19 cellular contexts compared by ENCODE assay signal in genomic region chr13:111247552-111247951, GRCh38.
A peak's percentile ranks its signal among the peaks of the same experiment; 100 is the strongest.
DNase-seq lines count a peak whose midpoint lies in the region; ATAC-seq and TF ChIP-seq lines count a peak whose summit lies in the region.
"Had no signal": no experiment of that assay in that cellular context is flagged by ENCODE, and none has a peak within 500 bp of the region (broad histone marks: within the 10 kb centered on the region; RNA-seq: fewer than 3 reads in every experiment).

No MANE protein-coding gene starts in this region.

- TF ChIP-seq CTCF in mammary epithelial cell (conservative IDR thresholded peaks at IDR 0.05 in 1 of 2, IDR thresholded peaks at IDR 0.05 in 1 of 2; ENCODE audit: extremely low read depth in 1 of 2, insufficient read depth in 1 of 2, low read depth in 1 of 2, low read length in 2 of 2): no peak
- TF ChIP-seq CTCF in fibroblast of pulmonary artery (IDR thresholded peaks at IDR 0.05; ENCODE audit: low read length, missing control alignments): no peak
- no peak for TF ChIP-seq CTCF in mesothelial cell of epicardium (IDR thresholded peaks at IDR 0.05; ENCODE audit: unreplicated experiment)
- no peak for TF ChIP-seq CTCF in upper lobe of right lung (IDR thresholded peaks at IDR 0.05)
- TF ChIP-seq CTCF in omental fat pad (IDR thresholded peaks at IDR 0.05): no peak
- no peak for TF ChIP-seq CTCF in OCI-LY7 (conservative IDR thresholded peaks at IDR 0.05; ENCODE audit: low read length)

- peaks cover 20% of the 10 kb centered on the region for H3K79me2 ChIP-seq in mammary epithelial cell (ENCODE audit: insufficient read depth, low read length)
- no peaks in the 10 kb centered on the region for H3K79me2 ChIP-seq in OCI-LY7 (ENCODE audit: insufficient read depth, low read depth, low read length)

- H3K9me3 ChIP-seq in mammary epithelial cell (replicated peaks; ENCODE audit: insufficient read depth, low read length) (no peaks in the 10 kb centered on the region), upper lobe of right lung (no peaks in the 10 kb centered on the region), OCI-LY7 (ENCODE audit: low read length) (no peaks in the 10 kb centered on the region)

- H3K9ac ChIP-seq in mammary epithelial cell (ENCODE audit: insufficient read depth, low read length): no peak overlapping the region
- H3K9ac ChIP-seq: GM23248 had no signal

- dilution Hi-C loops in mammary epithelial cell (cut with HindIII; ENCODE audit: low sequenced_read_pairs): no loop called here

- no peak overlapping the region for H3K27ac ChIP-seq in mammary epithelial cell (ENCODE audit: insufficient read depth, low read depth, low read length)
- no peak overlapping the region for H3K27ac ChIP-seq in upper lobe of right lung
- H3K27ac ChIP-seq in OCI-LY7 (ENCODE audit: low read depth, low read length, poor library complexity, severe bottlenecking): no peak overlapping the region
- H3K27ac ChIP-seq: GM23248 had no signal

- H2AFZ ChIP-seq in mammary epithelial cell (ENCODE audit: low read depth, low read length) (no peak overlapping the region), OCI-LY7 (ENCODE audit: low read length) (no peak overlapping the region)
- H2AFZ ChIP-seq: GM23248 had no signal

- H3K36me3 ChIP-seq in mammary epithelial cell (ENCODE audit: insufficient read depth, low read length): peaks cover 11% of the 10 kb centered on the region
- H3K36me3 ChIP-seq in upper lobe of right lung: peaks cover 62% of the 10 kb centered on the region
- H3K36me3 ChIP-seq in OCI-LY7 (ENCODE audit: insufficient read depth, low read length): peaks cover 93% of the 10 kb centered on the region

- in situ Hi-C loops in T47D (cut with HindIII; ENCODE audit: low pct_unique_long_range_greater_than_20kb, low sequenced_read_pairs) (no loop called here), mammary epithelial cell (cut with MboI; ENCODE audit: low sequenced_read_pairs in 2 of 2) (no loop called here)

- H3K4me2 ChIP-seq in mammary epithelial cell (ENCODE audit: insufficient read depth, low read depth, low read length) (no peak overlapping the region), OCI-LY7 (ENCODE audit: low read length) (no peak overlapping the region)

- intact Hi-C loops in mammary epithelial cell (cut with micrococcal nuclease) (no loop called here), upper lobe of right lung (cut with DNase I) (no loop called here), OCI-LY7 (cut with micrococcal nuclease; ENCODE audit: unreplicated experiment) (no loop called here)

- no peaks in the 10 kb centered on the region for H3K27me3 ChIP-seq in mammary epithelial cell (ENCODE audit: insufficient read depth, low read length)
- H3K27me3 ChIP-seq in upper lobe of right lung: no peaks in the 10 kb centered on the region

- POLR2A ChIA-PET in OCI-LY7 (lab: Charles Lee): no interaction called here

- H3K4me1 ChIP-seq in mammary epithelial cell (ENCODE audit: insufficient read depth, low read length) (peaks cover 8% of the 10 kb centered on the region), upper lobe of right lung (peaks cover 6% of the 10 kb centered on the region), OCI-LY7 (ENCODE audit: insufficient read depth, low read length, poor library complexity, severe bottlenecking) (no peaks in the 10 kb centered on the region)

- no peaks in the 10 kb centered on the region for H3K9me3 Mint-ChIP-seq in mesothelial cell of epicardium
- H3K9me3 Mint-ChIP-seq: stimulated activated naive CD8-positive, alpha-beta T cell treated with anti-CD3 and anti-CD28 coated beads, Interleukin-15, Interleukin-2, amounts not matched to agents 100 ng/mL and 50 ng/mL, for 24 hours; T-helper 2 cell treated with Interferon-gamma antibody and Interleukin-4, amounts not matched to agents 5 μg/mL and 100 μg/mL, for 36 hours had no signal

- H3K4me3 ChIP-seq in mammary epithelial cell (replicated peaks in 1 of 3; ENCODE audit: insufficient read depth in 1 of 3, low read depth in 2 of 3, low read length in 3 of 3): no peak overlapping the region
- H3K4me3 ChIP-seq in fibroblast of pulmonary artery (replicated peaks; ENCODE audit: low read depth, low read length): no peak overlapping the region
- H3K4me3 ChIP-seq in upper lobe of right lung: no peak overlapping the region
- no peak overlapping the region for H3K4me3 ChIP-seq in OCI-LY7 (ENCODE audit: low read depth, low read length, poor library complexity, severe bottlenecking)
- H3K4me3 ChIP-seq: GM23248 had no signal

- WGBS in mammary epithelial cell (ENCODE audit: low coverage, missing lambda C conversion rate): 79% methylated on average over 7 of the region's 7 CpGs

- no peaks in the 10 kb centered on the region for H3K27me3 Mint-ChIP-seq in mesothelial cell of epicardium (ENCODE audit: low read depth)
- H3K27me3 Mint-ChIP-seq: activated CD4-positive, alpha-beta T cell treated with anti-CD3 and anti-CD28 coated beads for 36 hours; activated naive CD8-positive, alpha-beta T cell treated with anti-CD3 and anti-CD28 coated beads, Interleukin-2, amount 10 ng/mL, durations not matched to agents 7 days and 5 days; stimulated activated naive CD8-positive, alpha-beta T cell treated with anti-CD3 and anti-CD28 coated beads, Interleukin-15, Interleukin-2, amounts not matched to agents 100 ng/mL and 50 ng/mL, for 24 hours had no signal

- DNase-seq in T47D (ENCODE audit: low read depth in 1 of 2, low spot score in 1 of 2) (peak; percentile 13 to 74), mammary epithelial cell (no peak), fibroblast of pulmonary artery (ENCODE audit: low read depth) (peak; percentile 10), mesothelial cell of epicardium (ENCODE audit: low spot score in 2 of 2, unreplicated experiment in 2 of 2) (no peak), upper lobe of right lung (no peak), kidney glomerular epithelial cell (lab: John Stamatoyannopoulos, UW) (no peak), omental fat pad (ENCODE audit: low spot score) (no peak), OCI-LY7 (ENCODE audit: low spot score) (no peak)
- DNase-seq: activated CD4-positive, alpha-beta T cell treated with anti-CD3 and anti-CD28 coated beads for 36 hours; activated naive CD8-positive, alpha-beta T cell treated with anti-CD3 and anti-CD28 coated beads, Interleukin-2, amount 10 ng/mL, durations not matched to agents 7 days and 5 days; activated T-cell treated with anti-CD3 and anti-CD28 coated beads for 4 hours; central memory CD4-positive, alpha-beta T cell; DMS 273 treated with DMSO at 0.1 percent for 48 hours; GM23248; IMR-90; NCI-H1048; NCI-H526 had no signal

- no peaks in the 10 kb centered on the region for H3K9me2 ChIP-seq in OCI-LY7 (ENCODE audit: insufficient read depth, low read length)

- BruUV-seq in mammary epithelial cell (replicated peaks; lab: Mats Ljungman, UMichigan) (no TSS peak), OCI-LY7 (replicated peaks; lab: Mats Ljungman, UMichigan) (no TSS peak)

- no peaks in the 10 kb centered on the region for H4K20me1 ChIP-seq in mammary epithelial cell (ENCODE audit: insufficient read depth, low read length)
- 0 out of 2 replicates have a peak, but pooled peaks cover 5% of the 10 kb centered on the region for H4K20me1 ChIP-seq in OCI-LY7 (ENCODE audit: insufficient read depth, low read length)

- H3K4me1 Mint-ChIP-seq in mesothelial cell of epicardium: peaks cover 28% of the 10 kb centered on the region
- H3K4me1 Mint-ChIP-seq: activated naive CD8-positive, alpha-beta T cell treated with anti-CD3 and anti-CD28 coated beads, Interleukin-2, amount 10 ng/mL, durations not matched to agents 7 days and 5 days had no signal

- H3K36me3 Mint-ChIP-seq in mesothelial cell of epicardium: peaks cover 52% of the 10 kb centered on the region

- H3K27ac Mint-ChIP-seq in mesothelial cell of epicardium: peak overlapping the region; percentile 77
- H3K27ac Mint-ChIP-seq: activated CD4-positive, alpha-beta T cell treated with anti-CD3 and anti-CD28 coated beads for 36 hours; activated naive CD8-positive, alpha-beta T cell treated with anti-CD3 and anti-CD28 coated beads, Interleukin-2, amount 10 ng/mL, durations not matched to agents 7 days and 5 days; stimulated activated naive CD8-positive, alpha-beta T cell treated with anti-CD3 and anti-CD28 coated beads, Interleukin-15, Interleukin-2, amounts not matched to agents 100 ng/mL and 50 ng/mL, for 24 hours; T-helper 2 cell treated with Interferon-gamma antibody and Interleukin-4, amounts not matched to agents 5 μg/mL and 100 μg/mL, for 36 hours had no signal

- peak; percentile 66 for ATAC-seq in upper lobe of right lung
- no peak for ATAC-seq in omental fat pad (ENCODE audit: low FRiP score)
- ATAC-seq: activated CD4-positive, alpha-beta T cell treated with anti-CD3 and anti-CD28 coated beads for 36 hours had no signal

- H3K4me3 Mint-ChIP-seq in mesothelial cell of epicardium: no peak overlapping the region
- H3K4me3 Mint-ChIP-seq: activated CD4-positive, alpha-beta T cell treated with anti-CD3 and anti-CD28 coated beads for 36 hours; activated naive CD8-positive, alpha-beta T cell treated with anti-CD3 and anti-CD28 coated beads, Interleukin-2, amount 10 ng/mL, durations not matched to agents 7 days and 5 days; stimulated activated naive CD8-positive, alpha-beta T cell treated with anti-CD3 and anti-CD28 coated beads, Interleukin-15, Interleukin-2, amounts not matched to agents 100 ng/mL and 50 ng/mL, for 24 hours; T-helper 2 cell treated with Interferon-gamma antibody and Interleukin-4, amounts not matched to agents 5 μg/mL and 100 μg/mL, for 36 hours had no signal

- CTCF ChIA-PET in mammary epithelial cell (lab: Charles Lee; ENCODE audit: low non-redundant PET) (no interaction called here), OCI-LY7 (lab: Charles Lee; ENCODE audit: unreplicated experiment) (no interaction called here)

Comparison
In these comparisons a context has a peak if more than half of its experiments do, and no peak if none do; other contexts are left out.
1. DNase-seq: peak in T47D (2 of 2) and fibroblast of pulmonary artery (single experiment); none in mammary epithelial cell (single experiment), mesothelial cell of epicardium (0 of 2), upper lobe of right lung (single experiment), kidney glomerular epithelial cell (single experiment), omental fat pad (single experiment) and OCI-LY7 (single experiment).